Comparison of ENCODE assay signal across 14 cellular contexts in genomic region chr7:148712610-148713330, GRCh38. TPM values are rescaled to one million over a fixed set of nuclear protein-coding genes. Genes with fewer than 3 reads are reported as not detected.
DNase-seq lines count a peak whose midpoint lies in the region; ATAC-seq and TF ChIP-seq lines count a peak whose summit lies in the region.
"Had no signal": no experiment of that assay in that cellular context is flagged by ENCODE, and none has a peak within 500 bp of the region (broad histone marks: within the 10 kb centered on the region; RNA-seq: fewer than 3 reads in every experiment).

No MANE protein-coding gene starts in this region.

- H3K4me1 ChIP-seq in left ventricle myocardium inferior: peaks cover 70% of the 10 kb centered on the region

- H3K9me3 ChIP-seq in left ventricle myocardium inferior (replicated peaks): no peaks in the 10 kb centered on the region

- intact Hi-C loops in Right ventricle myocardium superior (cut with DNase I) (no loop called here), left ventricle myocardium inferior (cut with micrococcal nuclease) (no loop called here)

- H3K27me3 Mint-ChIP-seq in type B pancreatic cell: no peaks in the 10 kb centered on the region

- no peak overlapping the region for H3K4me3 Mint-ChIP-seq in type B pancreatic cell

- ATAC-seq in Right ventricle myocardium superior (ENCODE audit: poor library complexity) (peak; percentile 43), HG02763 (IDR thresholded peaks at IDR 0.05; ENCODE audit: unreplicated experiment) (peak; percentile 51), SK-N-SH treated with all-trans-retinoic acid at 6 μM for 48 hours (peak; percentile 74)

- no peaks in the 10 kb centered on the region for H3K27me3 ChIP-seq in left ventricle myocardium inferior (ENCODE audit: low read depth)

- peak overlapping the region; percentile 50 for H3K27ac Mint-ChIP-seq in type B pancreatic cell

- no peak overlapping the region for H3K27ac ChIP-seq in left ventricle myocardium inferior (replicated peaks)
- H3K27ac ChIP-seq: WERI-Rb-1 had no signal

- DNase-seq in Right ventricle myocardium superior (no peak), left ventricle myocardium inferior (no peak), type B pancreatic cell (ENCODE audit: extremely low spot score, unreplicated experiment) (no peak), H4 (ENCODE audit: low spot score) (no peak), ureter (ENCODE audit: low spot score) (no peak), NCI-H187 (lab: John Stamatoyannopoulos, UW) (no peak)
- DNase-seq: AML-193; anterior cingulate cortex; Karpas-422; midbrain; stimulated activated naive CD4-positive, alpha-beta T cell; WERI-Rb-1 had no signal

- no peak for TF ChIP-seq CTCF in left ventricle myocardium inferior (IDR thresholded peaks at IDR 0.05; ENCODE audit: borderline replicate concordance)
- TF ChIP-seq CTCF in type B pancreatic cell (conservative IDR thresholded peaks at IDR 0.05): no peak

- no peak overlapping the region for H3K4me3 ChIP-seq in left ventricle myocardium inferior

- H3K36me3 ChIP-seq in left ventricle myocardium inferior: no peaks in the 10 kb centered on the region
- H3K36me3 ChIP-seq: WERI-Rb-1 had no signal

- peaks cover 31% of the 10 kb centered on the region for H3K36me3 Mint-ChIP-seq in type B pancreatic cell

- peaks cover 4% of the 10 kb centered on the region for H3K9me3 Mint-ChIP-seq in type B pancreatic cell

- peaks cover 42% of the 10 kb centered on the region for H3K4me1 Mint-ChIP-seq in type B pancreatic cell (ENCODE audit: unreplicated experiment)

TF ChIP-seq in SK-N-SH treated with all-trans-retinoic acid at 6 μM for 48 hours, 23 proteins besides CTCF, POLR2A, EP300 and RAD21:
- no peak for TF ChIP-seq CSDC2 (CRISPR knock-in tag; IDR thresholded peaks at IDR 0.05)
- TF ChIP-seq SNAI2 (CRISPR knock-in tag; IDR thresholded peaks at IDR 0.05): peak; percentile 87
- no peak for TF ChIP-seq ZNF70 (CRISPR knock-in tag; IDR thresholded peaks at IDR 0.05)
- TF ChIP-seq ZNF8 (CRISPR knock-in tag; IDR thresholded peaks at IDR 0.05): 0 out of 2 replicates have a peak, but pooled peaks have one; percentile 17
- TF ChIP-seq ZC3H10 (CRISPR knock-in tag; IDR thresholded peaks at IDR 0.05): peak; percentile 50; the same call in 1 of the 2 replicates
- TF ChIP-seq PATZ1 (CRISPR knock-in tag; IDR thresholded peaks at IDR 0.05; ENCODE audit: borderline replicate concordance): peak; percentile 43; the same call in 1 of the 2 replicates
- TF ChIP-seq ISL1 (CRISPR knock-in tag; IDR thresholded peaks at IDR 0.05): peak; percentile 56

RNA-seq across cellular contexts. Expression of gene CUL1, which starts 14.1 kb away (rescaled TPM):
- total RNA-seq in Right ventricle myocardium superior: 46.6 TPM
- 48.2 TPM for total RNA-seq in left ventricle myocardium inferior
- total RNA-seq in type B pancreatic cell (ENCODE audit: low replicate concordance): 56.6 and 57.3 TPM in 2 replicates
- 48.0 and 56.0 TPM in 2 replicates for total RNA-seq in H4 (2014; rRNA removed; shearing (Covaris generic))
- 48.4 TPM for total RNA-seq in ureter
